Comparison of ENCODE assay signal across 25 cellular contexts in genomic region chr9:133647148-133647547, GRCh38. TPM values are rescaled to one million over a fixed set of nuclear protein-coding genes. Genes with fewer than 3 reads are reported as not detected.
DNase-seq lines count a peak whose midpoint lies in the region; ATAC-seq, FAIRE-seq and TF ChIP-seq lines count a peak whose summit lies in the region.
"Had no signal": no experiment of that assay in that cellular context is flagged by ENCODE, and none has a peak within 500 bp of the region (broad histone marks: within the 10 kb centered on the region; RNA-seq: fewer than 3 reads in every experiment).

No MANE protein-coding gene starts in this region.

- ATAC-seq in HG03354 (IDR thresholded peaks at IDR 0.05; ENCODE audit: poor library complexity, severe bottlenecking, unreplicated experiment): no peak

- H3K4me1 ChIP-seq in kidney (ENCODE audit: control insufficient read depth in 1 of 2, insufficient read depth in 1 of 2, low read depth in 1 of 2, low read length in 2 of 2): no peaks in the 10 kb centered on the region
- H3K4me1 ChIP-seq: HAP-1, Peyer's patch had no signal

- intact Hi-C loops in kidney (cut with DNase I): no loop called here

- no peaks in the 10 kb centered on the region for H3K9me3 ChIP-seq in kidney (ENCODE audit: control insufficient read depth in 1 of 2, low read length in 2 of 2)
- H3K9me3 ChIP-seq: HAP-1, MG63, Peyer's patch had no signal

- H3K9ac ChIP-seq in kidney (ENCODE audit: low read length in 2 of 2): no peak overlapping the region

- no peak overlapping the region for H3K4me3 ChIP-seq in kidney (ENCODE audit: low read length in 2 of 2)
- H3K4me3 ChIP-seq: HAP-1, MG63, Peyer's patch, SK-N-MC had no signal

- no peak overlapping the region for H3K27ac ChIP-seq in kidney (ENCODE audit: low read depth in 2 of 2, low read length in 2 of 2)
- H3K27ac ChIP-seq: Peyer's patch, SK-N-MC had no signal

- no peak for TF ChIP-seq CTCF in kidney (IDR thresholded peaks at IDR 0.05; ENCODE audit: borderline replicate concordance, extremely low read depth, insufficient read depth)

- DNase-seq in NCI-H510A treated with DMSO at 0.1 percent for 48 hours (lab: John Stamatoyannopoulos, UW) (peak; percentile 26), NCI-H510A (lab: John Stamatoyannopoulos, UW) (no peak), NCI-H187 treated with DMSO at 0.1 percent for 48 hours (lab: John Stamatoyannopoulos, UW) (peak; percentile 1), kidney (peak; percentile 10), HuH-7 (ENCODE audit: low spot score) (no peak), SKM-1 treated with dmso at 0.1 percent for 144 hours (lab: John Stamatoyannopoulos, UW; ENCODE audit: unreplicated experiment) (no peak)
- DNase-seq: GOT3, HFFc6, IMR-90, KG1, MG63, NCI-H1694, NCI-H2081 treated with DMSO at 0.1 percent for 48 hours, NCI-H526, OCI-M1, Peyer's patch, SIG-M5, SW 1271 had no signal

- FAIRE-seq in kidney (lab: Jason Lieb, UNC): no peak
- FAIRE-seq: D721Med, G401.6 had no signal

- no peaks in the 10 kb centered on the region for H3K36me3 ChIP-seq in kidney (ENCODE audit: control insufficient read depth in 1 of 2, insufficient read depth in 2 of 2, low read length in 2 of 2)
- H3K36me3 ChIP-seq: HAP-1, MG63, Peyer's patch had no signal

RNA-seq across cellular contexts. Expression of gene DBH, which starts 11.0 kb away (rescaled TPM):
- not detected for total RNA-seq in kidney
- 0.39 TPM for polyA plus RNA-seq in kidney (ENCODE audit: insufficient read depth, low read depth, low replicate concordance)
- total RNA-seq: A172, HFFc6, IMR-90, Peyer's patch had no signal
- polyA plus RNA-seq: BJ, IMR-90 had no signal

RNA-seq across cellular contexts. Expression of gene FAM163B, which starts 38.0 kb away (rescaled TPM):
- total RNA-seq in kidney: 0.54 TPM
- not detected for polyA plus RNA-seq in kidney (ENCODE audit: insufficient read depth, low read depth, low replicate concordance)
- total RNA-seq: A172, HFFc6, IMR-90, Peyer's patch had no signal
- polyA plus RNA-seq: BJ, IMR-90 had no signal

Comparison
In these comparisons a context has a peak if more than half of its experiments do, and no peak if none do; other contexts are left out.
1. DNase-seq: peak in NCI-H510A treated with DMSO at 0.1 percent for 48 hours (single experiment), NCI-H187 treated with DMSO at 0.1 percent for 48 hours (single experiment) and kidney (single experiment); none in NCI-H510A (single experiment), HuH-7 (single experiment) and SKM-1 treated with dmso at 0.1 percent for 144 hours (single experiment).